In genomic region chr12:46177020-46177419, GRCh38 we compare ENCODE assay signal across 19 cellular contexts.
DNase-seq lines count a peak whose midpoint lies in the region; ATAC-seq and TF ChIP-seq lines count a peak whose summit lies in the region.
"Had no signal": no experiment of that assay in that cellular context is flagged by ENCODE, and none has a peak within 500 bp of the region (broad histone marks: within the 10 kb centered on the region; RNA-seq: fewer than 3 reads in every experiment).

No MANE protein-coding gene starts in this region.

- H4K91ac ChIP-seq in neuronal stem cell (ENCODE audit: low read depth, low read length, poor library complexity) = no peak overlapping the region

- H3K23ac ChIP-seq in neuronal stem cell (ENCODE audit: low read depth, low read length, poor library complexity) = no peak overlapping the region

- H3K4ac ChIP-seq in neuronal stem cell (ENCODE audit: low read length) = no peak overlapping the region

- no peak overlapping the region for H2BK5ac ChIP-seq in neuronal stem cell (ENCODE audit: low read length)

- H3K79me1 ChIP-seq in neuronal stem cell (ENCODE audit: low read depth, low read length) = no peaks in the 10 kb centered on the region

- H2AFZ ChIP-seq in neuronal stem cell (ENCODE audit: low read length) = no peak overlapping the region
- H2AFZ ChIP-seq: hepatocyte had no signal

- peaks cover 62% of the 10 kb centered on the region for H3K4me1 Mint-ChIP-seq in activated naive CD8-positive, alpha-beta T cell treated with anti-CD3 and anti-CD28 coated beads for 36 hours
- peaks cover 62% of the 10 kb centered on the region for H3K4me1 Mint-ChIP-seq in activated naive CD8-positive, alpha-beta T cell treated with anti-CD3 and anti-CD28 coated beads, Interleukin-2, amount 50 U/mL, for 24 hours

- H3K4me1 ChIP-seq in neutrophil (ENCODE audit: control insufficient read depth in 1 of 2, insufficient read depth in 1 of 2, low read depth in 1 of 2, low read length in 1 of 2) (peaks cover 34 to 35% of the 10 kb centered on the region in 2 experiments), neuronal stem cell (ENCODE audit: control insufficient read depth in 2 of 2, insufficient read depth in 1 of 2, low read depth in 1 of 2, low read length in 2 of 2) (peaks cover 0 to 4% of the 10 kb centered on the region in 2 donors)
- H3K4me1 ChIP-seq: right lobe of liver, vagina had no signal

- no peak overlapping the region for H3K4me3 Mint-ChIP-seq in activated naive CD8-positive, alpha-beta T cell treated with anti-CD3 and anti-CD28 coated beads for 36 hours
- no peak overlapping the region for H3K4me3 Mint-ChIP-seq in activated naive CD8-positive, alpha-beta T cell treated with anti-CD3 and anti-CD28 coated beads, Interleukin-2, amount 50 U/mL, for 24 hours

- H3K27me3 ChIP-seq in neutrophil (no peaks in the 10 kb centered on the region), neuronal stem cell (ENCODE audit: control insufficient read depth in 3 of 3, insufficient read depth in 3 of 3, low read depth in 1 of 3, low read length in 3 of 3) (no peaks in the 10 kb centered on the region)
- H3K27me3 ChIP-seq: hepatocyte, Peyer's patch, right lobe of liver, vagina had no signal

- no CpG with 5 or more reads among the region's 3 CpGs for WGBS in neuronal stem cell (ENCODE audit: extremely low coverage in 2 of 2, insufficient read length in 2 of 2, insufficient replicate concordance in 1 of 2), 2 donors

- no peak overlapping the region for H3K9ac ChIP-seq in neuronal stem cell (ENCODE audit: low read depth, low read length, poor library complexity)

- no peak overlapping the region for H3K14ac ChIP-seq in neuronal stem cell (ENCODE audit: low read length)

- no peaks in the 10 kb centered on the region for H3K9me3 ChIP-seq in neutrophil
- no peaks in the 10 kb centered on the region for H3K9me3 ChIP-seq in neuronal stem cell (replicated peaks in 1 of 2; ENCODE audit: control insufficient read depth in 2 of 2, insufficient read depth in 1 of 2, low read depth in 1 of 2, low read length in 2 of 2)
- H3K9me3 ChIP-seq: Peyer's patch, right lobe of liver, vagina had no signal

- H3K36me3 Mint-ChIP-seq in activated naive CD8-positive, alpha-beta T cell treated with anti-CD3 and anti-CD28 coated beads for 36 hours = peaks cover 8% of the 10 kb centered on the region
- H3K36me3 Mint-ChIP-seq in activated naive CD8-positive, alpha-beta T cell treated with anti-CD3 and anti-CD28 coated beads, Interleukin-2, amount 50 U/mL, for 24 hours (ENCODE audit: low read depth) = peaks cover 1% of the 10 kb centered on the region

- H3K4me2 ChIP-seq in neuronal stem cell (ENCODE audit: insufficient read depth, low read length, poor library complexity, severe bottlenecking) = no peak overlapping the region
- H3K4me2 ChIP-seq: hepatocyte had no signal

- H3K36me3 ChIP-seq in neutrophil = no peaks in the 10 kb centered on the region
- H3K36me3 ChIP-seq in neuronal stem cell (replicated peaks in 1 of 2; ENCODE audit: control insufficient read depth in 2 of 2, insufficient read depth in 2 of 2, low read length in 2 of 2) = no peaks in the 10 kb centered on the region
- H3K36me3 ChIP-seq: Peyer's patch, right lobe of liver, vagina had no signal

- H3K27ac ChIP-seq in neutrophil (peak overlapping the region; percentile 40), neuronal stem cell (replicated peaks; ENCODE audit: low read length) (no peak overlapping the region)
- H3K27ac ChIP-seq: hepatocyte, Peyer's patch, right lobe of liver, vagina had no signal

- H2BK15ac ChIP-seq in neuronal stem cell (ENCODE audit: low read length) = no peak overlapping the region

- H3K27ac Mint-ChIP-seq in activated naive CD8-positive, alpha-beta T cell treated with anti-CD3 and anti-CD28 coated beads for 36 hours = peak overlapping the region; percentile 16
- H3K27ac Mint-ChIP-seq in activated naive CD8-positive, alpha-beta T cell treated with anti-CD3 and anti-CD28 coated beads, Interleukin-2, amount 50 U/mL, for 24 hours = no peak overlapping the region

- no peak overlapping the region for H2AK5ac ChIP-seq in neuronal stem cell (ENCODE audit: low read depth, low read length)

- ATAC-seq in activated naive CD8-positive, alpha-beta T cell treated with anti-CD3 and anti-CD28 coated beads, Interleukin-2, amount 50 U/mL, for 24 hours = no peak
- ATAC-seq: right lobe of liver had no signal

- H2BK12ac ChIP-seq in neuronal stem cell (ENCODE audit: low read length) = no peak overlapping the region

- no peaks in the 10 kb centered on the region for H3K9me3 Mint-ChIP-seq in activated naive CD8-positive, alpha-beta T cell treated with anti-CD3 and anti-CD28 coated beads for 36 hours
- no peaks in the 10 kb centered on the region for H3K9me3 Mint-ChIP-seq in activated naive CD8-positive, alpha-beta T cell treated with anti-CD3 and anti-CD28 coated beads, Interleukin-2, amount 50 U/mL, for 24 hours

- no peak overlapping the region for H2BK120ac ChIP-seq in neuronal stem cell (ENCODE audit: low read depth, low read length)

- TF ChIP-seq CTCF in neutrophil (IDR thresholded peaks at IDR 0.05) = no peak

- no peak overlapping the region for H3K18ac ChIP-seq in neuronal stem cell (ENCODE audit: low read length)

- no peak for DNase-seq in activated naive CD8-positive, alpha-beta T cell treated with anti-CD3 and anti-CD28 coated beads for 36 hours
- no peak for DNase-seq in activated naive CD8-positive, alpha-beta T cell treated with anti-CD3 and anti-CD28 coated beads, Interleukin-2, amount 50 U/mL, for 24 hours
- peak; percentile 29 for DNase-seq in KG1 (lab: John Stamatoyannopoulos, UW)
- peak; percentile 22 for DNase-seq in SKM-1 treated with dmso at 0.1 percent for 144 hours (lab: John Stamatoyannopoulos, UW; ENCODE audit: unreplicated experiment)
- DNase-seq in HuH-7 (ENCODE audit: low spot score) = no peak
- DNase-seq in NAMALWA (ENCODE audit: low spot score) = no peak
- DNase-seq in neuronal stem cell (ENCODE audit: low spot score) = no peak
- DNase-seq: activated effector memory CD4-positive, alpha-beta T cell treated with Interleukin-2 at 50 U/mL for 16 hours; anterior cingulate cortex; DND-41; kidney; mesendoderm; NCI-H2081; NCI-H69; Peyer's patch; right lobe of liver had no signal

- H3K4me3 ChIP-seq in neutrophil (ENCODE audit: low read depth in 1 of 2, low read length in 1 of 2) (no peak overlapping the region), neuronal stem cell (ENCODE audit: low read length in 2 of 2) (no peak overlapping the region)
- H3K4me3 ChIP-seq: hepatocyte, Peyer's patch, right lobe of liver, vagina had no signal

- no peak overlapping the region for H4K8ac ChIP-seq in neuronal stem cell (ENCODE audit: low read depth, low read length)

- no peaks in the 10 kb centered on the region for H3K27me3 Mint-ChIP-seq in activated naive CD8-positive, alpha-beta T cell treated with anti-CD3 and anti-CD28 coated beads for 36 hours
- no peaks in the 10 kb centered on the region for H3K27me3 Mint-ChIP-seq in activated naive CD8-positive, alpha-beta T cell treated with anti-CD3 and anti-CD28 coated beads, Interleukin-2, amount 50 U/mL, for 24 hours

Comparison
In these comparisons a context has a peak if more than half of its experiments do, and no peak if none do; other contexts are left out.
1. DNase-seq: peak in KG1 (single experiment) and SKM-1 treated with dmso at 0.1 percent for 144 hours (single experiment); none in activated naive CD8-positive, alpha-beta T cell treated with anti-CD3 and anti-CD28 coated beads for 36 hours (single experiment), activated naive CD8-positive, alpha-beta T cell treated with anti-CD3 and anti-CD28 coated beads, Interleukin-2, amount 50 U/mL, for 24 hours (single experiment), HuH-7 (single experiment), NAMALWA (single experiment) and neuronal stem cell (single experiment).